9 cellular contexts compared by ENCODE assay signal in genomic region chr10:27998178-27998953, GRCh38. TPM values are rescaled to one million over a fixed set of nuclear protein-coding genes. Genes with fewer than 3 reads are reported as not detected.
DNase-seq lines count a peak whose midpoint lies in the region; ATAC-seq and TF ChIP-seq lines count a peak whose summit lies in the region.
"Had no signal": no experiment of that assay in that cellular context is flagged by ENCODE, and none has a peak within 500 bp of the region (broad histone marks: within the 10 kb centered on the region; RNA-seq: fewer than 3 reads in every experiment).

No MANE protein-coding gene starts in this region.

- TF ChIP-seq POLR2A in sigmoid colon (IDR thresholded peaks at IDR 0.05), result no peak

- no peak for TF ChIP-seq EP300 in sigmoid colon (IDR thresholded peaks at IDR 0.05)

- no peak for TF ChIP-seq CTCF in astrocyte of the spinal cord (IDR thresholded peaks at IDR 0.05; ENCODE audit: low read depth, low read length)
- TF ChIP-seq CTCF in sigmoid colon (IDR thresholded peaks at IDR 0.05), result no peak

- peaks cover 0 to 9% (median 3%) of the 10 kb centered on the region in 4 donors for H3K4me1 ChIP-seq in sigmoid colon

- intact Hi-C loops in sigmoid colon (cut with DNase I), result loop anchor here (5.0 kb wide), 1 partner anchor 256 kb away; no protein-coding TSS in a partner anchor

- DNase-seq in GM03348 (ENCODE audit: low spot score), result peak; percentile 61
- peak; percentile 52 for DNase-seq in NCI-H1105 treated with DMSO at 0.1 percent for 48 hours (lab: John Stamatoyannopoulos, UW)
- DNase-seq in astrocyte of the spinal cord (ENCODE audit: low read depth, low spot score), result peak; percentile 57
- peak; percentile 69 for DNase-seq in sigmoid colon

- H3K36me3 ChIP-seq in sigmoid colon, result no peaks in the 10 kb centered on the region

- ATAC-seq in GM19467 (IDR thresholded peaks at IDR 0.05; ENCODE audit: unreplicated experiment) (no peak), HG02623 (IDR thresholded peaks at IDR 0.05; ENCODE audit: unreplicated experiment) (no peak), GM18873 (IDR thresholded peaks at IDR 0.05; ENCODE audit: low FRiP score, unreplicated experiment) (no peak)

- H3K27ac ChIP-seq in sigmoid colon, result peak overlapping the region; percentile 64 to 86 (median 82)

- no peaks in the 10 kb centered on the region for H3K9me3 ChIP-seq in iPS-18c (ENCODE audit: control insufficient read depth, insufficient read depth, low read length)
- no peaks in the 10 kb centered on the region for H3K9me3 ChIP-seq in sigmoid colon

- peak overlapping the region; percentile 68 for H3K4me3 ChIP-seq in astrocyte of the spinal cord (ENCODE audit: low read depth, low read length)
- peak overlapping the region; percentile 76 for H3K4me3 ChIP-seq in iPS-18c (ENCODE audit: insufficient read depth, low read depth, low read length)
- H3K4me3 ChIP-seq in sigmoid colon, result peak overlapping the region; percentile 48 to 96 (median 72)

- whole genome bisulfite sequencing in sigmoid colon, 2 donors, result 1 to 2% methylated on average over 62 of the region's 62 CpGs

- H3K27me3 ChIP-seq in sigmoid colon, result no peaks in the 10 kb centered on the region

- in situ Hi-C loops in astrocyte of the spinal cord (cut with HindIII; ENCODE audit: low sequenced_read_pairs), result no loop called here

RNA-seq across cellular contexts. Expression of gene ODAD2, which starts 0.5 kb away (rescaled TPM):
- 1 to 10 TPM; 2.1 to 8.8 (median 2.5) TPM for total RNA-seq in sigmoid colon
- under 1 TPM in 2 of 3 donors, not detected in 1; 0.29 to 0.60 TPM for polyA plus RNA-seq in sigmoid colon
- total RNA-seq: T-helper 1 cell treated with Interleukin-12 subunit alpha and Interleukin-12 subunit beta and Interleukin-4 antibody, amounts not matched to agents 30 ng/mL and 1 ng/mL, for 36 hours had no signal
